In genomic region chr1:96487404-96487803, GRCh38 we compare ENCODE assay signal across 14 cellular contexts.
DNase-seq lines count a peak whose midpoint lies in the region; ATAC-seq and TF ChIP-seq lines count a peak whose summit lies in the region.
"Had no signal": no experiment of that assay in that cellular context is flagged by ENCODE, and none has a peak within 500 bp of the region (broad histone marks: within the 10 kb centered on the region; RNA-seq: fewer than 3 reads in every experiment).

No MANE protein-coding gene starts in this region.

- no peaks in the 10 kb centered on the region for H3K9me3 ChIP-seq in MG63

- H3K4me1 Mint-ChIP-seq in natural killer cell: no peaks in the 10 kb centered on the region
- H3K4me1 Mint-ChIP-seq: stimulated activated naive CD8-positive, alpha-beta T cell treated with anti-CD3 and anti-CD28 coated beads, Interleukin-15, amount 100 ng/mL, for 72 hours had no signal

- H3K36me3 ChIP-seq in MG63: no peaks in the 10 kb centered on the region

- peaks cover 0 to 8% of the 10 kb centered on the region in 2 donors for H3K9me3 Mint-ChIP-seq in natural killer cell
- H3K9me3 Mint-ChIP-seq: stimulated activated naive CD8-positive, alpha-beta T cell treated with anti-CD3 and anti-CD28 coated beads, Interleukin-15, amount 100 ng/mL, for 72 hours had no signal

- TF ChIP-seq CTCF in natural killer cell (IDR thresholded peaks at IDR 0.05): no peak

- no peak for ATAC-seq in HG02973 (IDR thresholded peaks at IDR 0.05; ENCODE audit: unreplicated experiment)
- ATAC-seq in natural killer cell: no peak
- ATAC-seq: stimulated activated naive CD8-positive, alpha-beta T cell treated with anti-CD3 and anti-CD28 coated beads, Interleukin-15, amount 100 ng/mL, for 72 hours had no signal

- H3K27me3 ChIP-seq in MG63: no peaks in the 10 kb centered on the region
- no peaks in the 10 kb centered on the region for H3K27me3 ChIP-seq in layer of hippocampus (ENCODE audit: control insufficient read depth, insufficient read depth, low read length)

- no peak overlapping the region for H3K27ac Mint-ChIP-seq in natural killer cell
- H3K27ac Mint-ChIP-seq: stimulated activated naive CD8-positive, alpha-beta T cell treated with anti-CD3 and anti-CD28 coated beads, Interleukin-15, amount 100 ng/mL, for 72 hours had no signal

- H3K27me3 Mint-ChIP-seq in natural killer cell (ENCODE audit: low read depth in 2 of 2): no peaks in the 10 kb centered on the region
- H3K27me3 Mint-ChIP-seq: stimulated activated naive CD8-positive, alpha-beta T cell treated with anti-CD3 and anti-CD28 coated beads, Interleukin-15, amount 100 ng/mL, for 72 hours had no signal

- no peak overlapping the region for H3K4me3 Mint-ChIP-seq in natural killer cell
- H3K4me3 Mint-ChIP-seq: stimulated activated naive CD8-positive, alpha-beta T cell treated with anti-CD3 and anti-CD28 coated beads, Interleukin-15, amount 100 ng/mL, for 72 hours had no signal

- H3K4me3 ChIP-seq in MG63: no peak overlapping the region

- DNase-seq in MG63: peak; percentile 4
- no peak for DNase-seq in natural killer cell
- no peak for DNase-seq in COR-L47 (lab: John Stamatoyannopoulos, UW)
- DNase-seq: activated CD4-positive, alpha-beta T cell treated with anti-CD3 and anti-CD28 coated beads, Interleukin-2, amount 50 U/mL, for 1 hour; activated effector memory CD4-positive, alpha-beta T cell treated with Interleukin-2 at 50 U/mL for 16 hours; NCI-H1436 treated with DMSO at 0.1 percent for 48 hours; occipital lobe; stimulated activated CD4-positive, alpha-beta T cell treated with anti-CD3 and anti-CD28 coated beads, Interleukin-4, amount 100 ng/mL, for 24 hours; stimulated activated naive CD8-positive, alpha-beta T cell treated with anti-CD3 and anti-CD28 coated beads, Interleukin-15, amount 100 ng/mL, for 72 hours; SW 1271 had no signal

- H3K27ac ChIP-seq in cingulate gyrus (ENCODE audit: low read depth, low read length) (peak overlapping the region; percentile 56), layer of hippocampus (ENCODE audit: low read depth, low read length) (peak overlapping the region; percentile 54), temporal lobe (ENCODE audit: low read depth, low read length) (peak overlapping the region; percentile 52)

- H3K36me3 Mint-ChIP-seq in natural killer cell: no peaks in the 10 kb centered on the region

- intact Hi-C loops in natural killer cell (cut with micrococcal nuclease): no loop called here
